Comparison of ENCODE assay signal across 10 cellular contexts in the genomic region with DNA sequence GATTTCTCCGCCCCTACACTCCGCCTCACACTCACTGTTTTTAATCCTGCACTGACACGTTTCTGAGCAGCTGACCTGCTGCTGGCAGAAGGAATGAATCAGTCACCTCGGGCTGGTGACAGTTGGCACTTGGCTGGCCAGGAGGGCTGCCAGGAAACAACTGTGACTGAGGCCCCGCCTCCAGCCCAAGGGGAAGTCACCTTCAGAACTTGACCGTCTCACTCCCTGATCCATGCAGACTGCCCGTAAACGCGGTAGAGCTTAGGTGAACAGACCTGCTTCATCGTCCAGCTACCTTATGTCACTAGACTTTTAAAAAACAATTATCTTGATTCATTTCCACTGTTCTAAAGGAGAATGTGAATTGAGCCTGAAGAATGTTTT.
DNase-seq lines count a peak whose midpoint lies in the region; ATAC-seq and TF ChIP-seq lines count a peak whose summit lies in the region.
"Had no signal": no experiment of that assay in that cellular context is flagged by ENCODE, and none has a peak within 500 bp of the region (broad histone marks: within the 10 kb centered on the region; RNA-seq: fewer than 3 reads in every experiment).

No MANE protein-coding gene starts in this region.

- DNase-seq in SJCRH30 (peak; percentile 38 to 39), heart right ventricle (peak; percentile 78 to 83), renal cortical epithelial cell (ENCODE audit: low read depth) (peak; percentile 89)
- DNase-seq in central memory CD4-positive, alpha-beta T cell, result no peak
- no peak for DNase-seq in stimulated activated naive CD4-positive, alpha-beta T cell (lab: John Stamatoyannopoulos, UW)
- DNase-seq: NCI-H526; stimulated activated CD4-positive, alpha-beta T cell treated with anti-CD3 and anti-CD28 coated beads, Interleukin-4, amount 100 ng/mL, for 4 hours had no signal

- CTCF ChIA-PET in HEK293 (lab: Yijun Ruan, JAX), result interaction anchor here (0.6 kb wide), 1 partner anchor 1379 kb away, joined by 3 read pairs; no protein-coding TSS in a partner anchor

- H3K27me3 ChIP-seq in SJCRH30 (no peaks in the 10 kb centered on the region), heart right ventricle (no peaks in the 10 kb centered on the region)

- H3K27ac ChIP-seq in HEK293 (ENCODE audit: extremely low read depth, low read depth, low read length) (no peak overlapping the region), SJCRH30 (no peak overlapping the region), heart right ventricle (peak overlapping the region in 9 of 10 donors; percentile 39 to 74 (median 65))

- no peak for TF ChIP-seq CTCF in HEK293 (tag by site-specific recombination; IDR thresholded peaks at IDR 0.05)
- TF ChIP-seq CTCF in heart right ventricle (IDR thresholded peaks at IDR 0.05), result no peak

- intact Hi-C loops in heart right ventricle (cut with DNase I), result loop anchor here in 2 of 10 donors (5.0 to 10.0 kb wide), 2 partner anchors 95 to 108 kb away; a partner anchor contains a TSS

- WGBS in heart right ventricle, 2 donors, result 37 to 44% methylated on average over 10 of the region's 10 CpGs

- H3K9me3 ChIP-seq in HEK293 (ENCODE audit: control insufficient read depth, insufficient read depth, low read depth, low read length) (no peaks in the 10 kb centered on the region), SJCRH30 (replicated peaks) (no peaks in the 10 kb centered on the region), heart right ventricle (no peaks in the 10 kb centered on the region)

- ATAC-seq in heart right ventricle, result peak; percentile 87 to 98 (median 96)
- ATAC-seq in GM21737 (IDR thresholded peaks at IDR 0.05; ENCODE audit: unreplicated experiment), result no peak
- ATAC-seq in GM18867 (IDR thresholded peaks at IDR 0.05; ENCODE audit: unreplicated experiment), result no peak

- H3K36me3 ChIP-seq in HEK293 (ENCODE audit: control insufficient read depth in 2 of 2, insufficient read depth in 1 of 2, low read length in 2 of 2), result peaks cover 11 to 37% of the 10 kb centered on the region in 2 experiments; a peak in 2 of 3 replicates
- peaks cover 15% of the 10 kb centered on the region; the same call in 1 of the 2 replicates for H3K36me3 ChIP-seq in SJCRH30
- peaks cover 0 to 86% (median 3%) of the 10 kb centered on the region in 9 donors for H3K36me3 ChIP-seq in heart right ventricle

- H3K4me1 ChIP-seq in HEK293 (ENCODE audit: control insufficient read depth, insufficient read depth, low read length) (no peaks in the 10 kb centered on the region), SJCRH30 (peaks cover 9% of the 10 kb centered on the region; the same call in 1 of the 2 replicates), heart right ventricle (peaks cover 0 to 23% (median 11%) of the 10 kb centered on the region in 9 donors)

- POLR2A ChIA-PET in HEK293 (lab: Yijun Ruan, JAX), result no interaction called here

- H3K4me3 ChIP-seq in HEK293 (ENCODE audit: low read depth, low read length) (no peak overlapping the region), SJCRH30 (no peak overlapping the region), heart right ventricle (peak overlapping the region in 3 of 10 donors; percentile 17 to 32 (median 20))

TF ChIP-seq in HEK293, 187 proteins besides CTCF, POLR2A, EP300 and RAD21:
- no peak for TF ChIP-seq ZNF660 (tag by site-specific recombination; IDR thresholded peaks at IDR 0.05)
- TF ChIP-seq ZNF664 (tag by site-specific recombination; IDR thresholded peaks at IDR 0.05), result no peak
- TF ChIP-seq, protein P1, sequence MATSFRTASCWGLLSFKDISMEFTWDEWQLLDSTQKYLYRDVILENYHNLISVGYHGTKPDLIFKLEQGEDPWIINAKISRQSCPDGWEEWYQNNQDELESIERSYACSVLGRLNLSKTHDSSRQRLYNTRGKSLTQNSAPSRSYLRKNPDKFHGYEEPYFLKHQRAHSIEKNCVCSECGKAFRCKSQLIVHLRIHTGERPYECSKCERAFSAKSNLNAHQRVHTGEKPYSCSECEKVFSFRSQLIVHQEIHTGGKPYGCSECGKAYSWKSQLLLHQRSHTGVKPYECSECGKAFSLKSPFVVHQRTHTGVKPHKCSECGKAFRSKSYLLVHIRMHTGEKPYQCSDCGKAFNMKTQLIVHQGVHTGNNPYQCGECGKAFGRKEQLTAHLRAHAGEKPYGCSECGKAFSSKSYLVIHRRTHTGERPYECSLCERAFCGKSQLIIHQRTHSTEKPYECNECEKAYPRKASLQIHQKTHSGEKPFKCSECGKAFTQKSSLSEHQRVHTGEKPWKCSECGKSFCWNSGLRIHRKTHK (tag by site-specific recombination; IDR thresholded peaks at IDR 0.05), result no peak
- TF ChIP-seq ZNF138 (tag by site-specific recombination; IDR thresholded peaks at IDR 0.05; ENCODE audit: borderline replicate concordance), result no peak
- no peak for TF ChIP-seq ZNF549 (tag by site-specific recombination; IDR thresholded peaks at IDR 0.05)
- TF ChIP-seq, protein P2, sequence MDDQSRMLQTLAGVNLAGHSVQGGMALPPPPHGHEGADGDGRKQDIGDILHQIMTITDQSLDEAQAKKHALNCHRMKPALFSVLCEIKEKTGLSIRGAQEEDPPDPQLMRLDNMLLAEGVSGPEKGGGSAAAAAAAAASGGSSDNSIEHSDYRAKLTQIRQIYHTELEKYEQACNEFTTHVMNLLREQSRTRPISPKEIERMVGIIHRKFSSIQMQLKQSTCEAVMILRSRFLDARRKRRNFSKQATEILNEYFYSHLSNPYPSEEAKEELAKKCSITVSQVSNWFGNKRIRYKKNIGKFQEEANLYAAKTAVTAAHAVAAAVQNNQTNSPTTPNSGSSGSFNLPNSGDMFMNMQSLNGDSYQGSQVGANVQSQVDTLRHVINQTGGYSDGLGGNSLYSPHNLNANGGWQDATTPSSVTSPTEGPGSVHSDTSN (CRISPR knock-in tag; IDR thresholded peaks at IDR 0.05), result no peak
- no peak for TF ChIP-seq REPIN1 (tag by site-specific recombination; IDR thresholded peaks at IDR 0.05; ENCODE audit: low read depth)
- no peak for TF ChIP-seq ZNF404 (tag by site-specific recombination; IDR thresholded peaks at IDR 0.05)
- TF ChIP-seq, protein P3, sequence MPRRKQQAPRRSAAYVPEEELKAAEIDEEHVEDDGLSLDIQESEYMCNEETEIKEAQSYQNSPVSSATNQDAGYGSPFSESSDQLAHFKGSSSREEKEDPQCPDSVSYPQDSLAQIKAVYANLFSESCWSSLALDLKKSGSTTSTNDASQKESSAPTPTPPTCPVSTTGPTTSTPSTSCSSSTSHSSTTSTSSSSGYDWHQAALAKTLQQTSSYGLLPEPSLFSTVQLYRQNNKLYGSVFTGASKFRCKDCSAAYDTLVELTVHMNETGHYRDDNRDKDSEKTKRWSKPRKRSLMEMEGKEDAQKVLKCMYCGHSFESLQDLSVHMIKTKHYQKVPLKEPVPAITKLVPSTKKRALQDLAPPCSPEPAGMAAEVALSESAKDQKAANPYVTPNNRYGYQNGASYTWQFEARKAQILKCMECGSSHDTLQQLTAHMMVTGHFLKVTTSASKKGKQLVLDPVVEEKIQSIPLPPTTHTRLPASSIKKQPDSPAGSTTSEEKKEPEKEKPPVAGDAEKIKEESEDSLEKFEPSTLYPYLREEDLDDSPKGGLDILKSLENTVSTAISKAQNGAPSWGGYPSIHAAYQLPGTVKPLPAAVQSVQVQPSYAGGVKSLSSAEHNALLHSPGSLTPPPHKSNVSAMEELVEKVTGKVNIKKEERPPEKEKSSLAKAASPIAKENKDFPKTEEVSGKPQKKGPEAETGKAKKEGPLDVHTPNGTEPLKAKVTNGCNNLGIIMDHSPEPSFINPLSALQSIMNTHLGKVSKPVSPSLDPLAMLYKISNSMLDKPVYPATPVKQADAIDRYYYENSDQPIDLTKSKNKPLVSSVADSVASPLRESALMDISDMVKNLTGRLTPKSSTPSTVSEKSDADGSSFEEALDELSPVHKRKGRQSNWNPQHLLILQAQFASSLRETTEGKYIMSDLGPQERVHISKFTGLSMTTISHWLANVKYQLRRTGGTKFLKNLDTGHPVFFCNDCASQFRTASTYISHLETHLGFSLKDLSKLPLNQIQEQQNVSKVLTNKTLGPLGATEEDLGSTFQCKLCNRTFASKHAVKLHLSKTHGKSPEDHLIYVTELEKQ (tag by site-specific recombination; IDR thresholded peaks at IDR 0.05; ENCODE audit: borderline replicate concordance), result peak; percentile 37; the same call in 1 of the 2 replicates
- TF ChIP-seq KLF16 (tag by site-specific recombination; IDR thresholded peaks at IDR 0.05), result no peak
- TF ChIP-seq SP2 (tag by site-specific recombination; IDR thresholded peaks at IDR 0.05), result 0 out of 2 replicates have a peak, but pooled peaks have one; percentile 21

Comparison
In these comparisons a context has a peak if more than half of its experiments do, and no peak if none do; other contexts are left out.
1. H3K27ac ChIP-seq: peak in heart right ventricle (9 of 10); none in HEK293 (single experiment) and SJCRH30 (single experiment).
2. DNase-seq: peak in SJCRH30 (2 of 2), heart right ventricle (2 of 2) and renal cortical epithelial cell (single experiment); none in central memory CD4-positive, alpha-beta T cell (single experiment) and stimulated activated naive CD4-positive, alpha-beta T cell (0 of 6).
3. ATAC-seq: peak in heart right ventricle (8 of 8); none in GM21737 (single experiment) and GM18867 (single experiment).